Comparison of ENCODE assay signal across 1 cellular context in genomic region chr13:65911546-65912193, GRCh38.
TF ChIP-seq lines count a peak whose summit lies in the region.

No MANE protein-coding gene starts in this region.

TF ChIP-seq in GM12878, 131 proteins besides CTCF, POLR2A, EP300 and RAD21 (continued from another document):
- TF ChIP-seq RELB (IDR thresholded peaks at IDR 0.05; ENCODE audit: low read depth) (no peak), SMARCA5 (IDR thresholded peaks at IDR 0.05) (no peak), ESRRA (IDR thresholded peaks at IDR 0.05; ENCODE audit: low read length) (no peak), BCLAF1 (IDR thresholded peaks at IDR 0.05) (no peak), BMI1 (IDR thresholded peaks at IDR 0.05; ENCODE audit: borderline replicate concordance) (no peak), FOXM1 (IDR thresholded peaks at IDR 0.05; ENCODE audit: low read depth, low read length) (no peak), NBN (IDR thresholded peaks at IDR 0.05) (no peak), ZBED1 (IDR thresholded peaks at IDR 0.05; ENCODE audit: borderline replicate concordance) (no peak), CBFB (IDR thresholded peaks at IDR 0.05; ENCODE audit: low read depth) (no peak)
